In the genomic region with DNA sequence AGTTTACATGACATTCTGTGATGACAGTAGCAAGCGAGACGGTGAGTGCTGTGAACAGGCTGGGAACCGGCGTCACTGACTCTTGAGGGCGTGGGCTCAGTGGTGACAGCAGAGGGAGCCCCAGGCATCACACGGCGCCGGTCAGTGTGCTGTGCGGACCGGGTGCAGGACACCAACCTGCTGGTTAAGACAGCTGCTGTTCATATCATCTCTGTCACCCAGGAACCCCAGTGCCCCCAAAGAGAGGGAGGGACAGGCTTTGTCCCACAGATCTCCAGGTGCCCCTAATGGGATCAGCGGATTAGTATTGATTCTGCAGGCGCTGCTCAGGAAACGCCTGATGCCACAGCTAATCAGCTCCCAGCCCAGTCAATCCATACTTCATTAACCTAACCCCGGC, we compare ENCODE assay signal across 2 cellular contexts.
TF ChIP-seq lines count a peak whose summit lies in the region.

No MANE protein-coding gene starts in this region.

TF ChIP-seq in H1, 55 proteins besides CTCF, POLR2A, EP300 and RAD21:
- TF ChIP-seq, protein P1, sequence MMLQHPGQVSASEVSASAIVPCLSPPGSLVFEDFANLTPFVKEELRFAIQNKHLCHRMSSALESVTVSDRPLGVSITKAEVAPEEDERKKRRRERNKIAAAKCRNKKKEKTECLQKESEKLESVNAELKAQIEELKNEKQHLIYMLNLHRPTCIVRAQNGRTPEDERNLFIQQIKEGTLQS (IDR thresholded peaks at IDR 0.05; ENCODE audit: insufficient read depth, low read depth, low read length) = no peak
- TF ChIP-seq RXRA (IDR thresholded peaks at IDR 0.05; ENCODE audit: insufficient read depth, low read depth, low read length) (no peak), KDM5A (IDR thresholded peaks at IDR 0.05; ENCODE audit: low read length) (no peak), SRF (IDR thresholded peaks at IDR 0.05; ENCODE audit: low read depth, low read length) (no peak), CBX5 (IDR thresholded peaks at IDR 0.05; ENCODE audit: low read depth, low read length) (no peak), NRF1 (IDR thresholded peaks at IDR 0.05; ENCODE audit: low read depth, low read length) (no peak), SIX5 (IDR thresholded peaks at IDR 0.05; ENCODE audit: low read depth, low read length) (no peak), HDAC6 (IDR thresholded peaks at IDR 0.05; ENCODE audit: low read depth, low read length) (no peak), SAP30 (IDR thresholded peaks at IDR 0.05; ENCODE audit: insufficient read depth, insufficient replicate concordance, low read length) (no peak), NANOG (IDR thresholded peaks at IDR 0.05; ENCODE audit: insufficient read depth, low read depth, low read length, poor library complexity, severe bottlenecking) (no peak), BCL11A (IDR thresholded peaks at IDR 0.05; ENCODE audit: low read depth in 2 of 2, low read length in 2 of 2) (no peak), YY1 (IDR thresholded peaks at IDR 0.05; ENCODE audit: low read depth, low read length) (no peak)

TF ChIP-seq in neural cell, 6 proteins besides CTCF, POLR2A, EP300 and RAD21:
- TF ChIP-seq TAF1 (IDR thresholded peaks at IDR 0.05; ENCODE audit: low read depth) (no peak), EZH2 (IDR thresholded peaks at IDR 0.05; ENCODE audit: borderline replicate concordance, insufficient read depth, low read length, poor library complexity, severe bottlenecking) (no peak), SMC3 (conservative IDR thresholded peaks at IDR 0.05; ENCODE audit: poor library complexity) (peak; percentile 39)
